Comparison of ENCODE assay signal across 9 cellular contexts in the genomic region with DNA sequence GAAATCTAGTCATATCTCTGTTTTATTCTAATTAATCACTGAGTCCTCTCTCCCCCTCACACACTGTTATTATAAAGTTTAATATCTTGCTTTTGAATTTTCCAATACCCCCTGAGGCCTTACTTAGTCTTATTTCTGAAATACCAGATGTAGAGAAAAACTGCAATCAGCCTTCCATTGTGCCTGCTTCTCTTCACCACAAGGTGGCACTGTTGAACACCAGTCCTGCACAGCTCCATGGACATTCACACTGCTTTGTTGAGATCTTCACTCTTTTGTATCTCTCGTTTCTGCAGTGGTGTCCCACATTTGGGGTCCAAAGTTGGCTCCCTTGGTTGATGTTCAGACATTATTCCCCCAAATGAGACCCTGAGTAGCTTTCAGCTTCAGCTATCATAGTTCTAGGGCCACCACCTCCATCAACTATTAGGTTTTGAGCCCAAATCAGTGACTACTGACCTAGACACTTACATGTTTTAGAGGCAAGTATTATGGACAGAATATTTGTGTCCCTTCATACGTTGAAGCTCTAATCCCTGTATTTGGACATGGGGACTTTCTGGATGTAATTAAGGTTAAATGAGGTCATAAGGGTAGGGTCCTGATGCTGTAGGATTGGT. TPM values are rescaled to one million over a fixed set of nuclear protein-coding genes. Genes with fewer than 3 reads are reported as not detected.
DNase-seq lines count a peak whose midpoint lies in the region; ATAC-seq and TF ChIP-seq lines count a peak whose summit lies in the region.
"Had no signal": no experiment of that assay in that cellular context is flagged by ENCODE, and none has a peak within 500 bp of the region (broad histone marks: within the 10 kb centered on the region; RNA-seq: fewer than 3 reads in every experiment).

No MANE protein-coding gene starts in this region.

- H3K27me3 ChIP-seq in Karpas-422 (ENCODE audit: low read length) (0 out of 2 replicates have a peak, but pooled peaks cover 2% of the 10 kb centered on the region), mammary epithelial cell (ENCODE audit: insufficient read depth, low read length) (no peaks in the 10 kb centered on the region), psoas muscle (ENCODE audit: insufficient read depth in 3 of 3, low read length in 2 of 3) (no peaks in the 10 kb centered on the region)

- H3K4me1 ChIP-seq in Karpas-422 (ENCODE audit: low read length) (no peaks in the 10 kb centered on the region), mammary epithelial cell (ENCODE audit: insufficient read depth, low read length) (no peaks in the 10 kb centered on the region), psoas muscle (no peaks in the 10 kb centered on the region)

- no TSS peak for BruUV-seq in mammary epithelial cell (replicated peaks; lab: Mats Ljungman, UMichigan)

- H3K4me2 ChIP-seq in Karpas-422 (ENCODE audit: low read depth, low read length, poor library complexity, severe bottlenecking) = no peak overlapping the region
- no peak overlapping the region for H3K4me2 ChIP-seq in mammary epithelial cell (ENCODE audit: insufficient read depth, low read depth, low read length)

- H3K4me3 ChIP-seq in Karpas-422 (ENCODE audit: low read length) (peak overlapping the region; percentile 14; the same call in 1 of the 2 replicates), mammary epithelial cell (replicated peaks in 1 of 3; ENCODE audit: insufficient read depth in 1 of 3, low read depth in 2 of 3, low read length in 3 of 3) (no peak overlapping the region), psoas muscle (no peak overlapping the region)

- in situ Hi-C loops in mammary epithelial cell (cut with MboI; ENCODE audit: low sequenced_read_pairs in 2 of 2) = loop anchor here in 1 of 2 donors (25.0 kb wide), 1 partner anchor 880 kb away; no protein-coding TSS in a partner anchor

- intact Hi-C loops in mammary epithelial cell (cut with micrococcal nuclease) (loop anchor here (1.0 kb wide), 1 partner anchor 381 kb away; no protein-coding TSS in a partner anchor), psoas muscle (cut with DNase I) (no loop called here)

- H3K9me3 ChIP-seq in Karpas-422 (ENCODE audit: low read length) (peaks cover 27% of the 10 kb centered on the region), mammary epithelial cell (replicated peaks; ENCODE audit: insufficient read depth, low read length) (peaks cover 28% of the 10 kb centered on the region), psoas muscle (peaks cover 10% of the 10 kb centered on the region)

- no peaks in the 10 kb centered on the region for H4K20me1 ChIP-seq in Karpas-422 (ENCODE audit: insufficient read depth, low read depth, low read length)
- H4K20me1 ChIP-seq in mammary epithelial cell (ENCODE audit: insufficient read depth, low read length) = no peaks in the 10 kb centered on the region

- peak; percentile 40 to 42 for DNase-seq in activated T-cell treated with anti-CD3 and anti-CD28 coated beads, Interleukin-2, amount 50 U/mL, for 48 hours
- DNase-seq in activated T-cell treated with anti-CD3 and anti-CD28 coated beads for 4 hours (no peak), Karpas-422 (peak; percentile 76), mammary epithelial cell (peak; percentile 6), psoas muscle (no peak), GF-D8 (lab: John Stamatoyannopoulos, UW) (no peak), AG20443 (ENCODE audit: low spot score) (no peak)
- DNase-seq: right cardiac atrium had no signal

- no peak for ATAC-seq in psoas muscle
- no peak for ATAC-seq in HG02642 (IDR thresholded peaks at IDR 0.05; ENCODE audit: poor library complexity, unreplicated experiment)
- ATAC-seq: right cardiac atrium had no signal

- CTCF ChIA-PET in mammary epithelial cell (lab: Charles Lee; ENCODE audit: low non-redundant PET) = interaction anchor here (1.0 kb wide), 1 partner anchor 24 kb away, joined by 4 read pairs; no protein-coding TSS in a partner anchor

- H3K9me2 ChIP-seq in Karpas-422 (replicated peaks; ENCODE audit: insufficient read depth, low read length) = no peaks in the 10 kb centered on the region

- 36% methylated on average over 2 of the region's 2 CpGs for WGBS in mammary epithelial cell (ENCODE audit: low coverage, missing lambda C conversion rate)
- 84 to 87% (median 85%) methylated on average over 2 of the region's 2 CpGs for WGBS in psoas muscle, 3 donors

- H3K79me2 ChIP-seq in Karpas-422 (ENCODE audit: low read length) (no peaks in the 10 kb centered on the region), mammary epithelial cell (ENCODE audit: insufficient read depth, low read length) (no peaks in the 10 kb centered on the region)

- TF ChIP-seq CTCF in mammary epithelial cell (conservative IDR thresholded peaks at IDR 0.05 in 1 of 2, IDR thresholded peaks at IDR 0.05 in 1 of 2; ENCODE audit: extremely low read depth in 1 of 2, insufficient read depth in 1 of 2, low read depth in 1 of 2, low read length in 2 of 2) = peak; percentile 51 to 76
- TF ChIP-seq CTCF in psoas muscle (IDR thresholded peaks at IDR 0.05) = peak; percentile 42

- H3K9ac ChIP-seq in Karpas-422 (ENCODE audit: low read length) (no peak overlapping the region), mammary epithelial cell (ENCODE audit: insufficient read depth, low read length) (no peak overlapping the region)

- H2AFZ ChIP-seq in Karpas-422 (ENCODE audit: low read length) (no peak overlapping the region), mammary epithelial cell (ENCODE audit: low read depth, low read length) (no peak overlapping the region)

- H3K27ac ChIP-seq in Karpas-422 (ENCODE audit: low read length) (no peak overlapping the region), mammary epithelial cell (ENCODE audit: insufficient read depth, low read depth, low read length) (no peak overlapping the region), psoas muscle (no peak overlapping the region)

- H3K36me3 ChIP-seq in Karpas-422 (ENCODE audit: insufficient read depth, low read length) (no peaks in the 10 kb centered on the region), mammary epithelial cell (ENCODE audit: insufficient read depth, low read length) (no peaks in the 10 kb centered on the region), psoas muscle (ENCODE audit: insufficient read depth in 1 of 2, low read depth in 1 of 2) (no peaks in the 10 kb centered on the region)

- dilution Hi-C loops in mammary epithelial cell (cut with HindIII; ENCODE audit: low sequenced_read_pairs) = no loop called here

RNA-seq across cellular contexts. Expression of a gene that starts 24.3 kb away (rescaled TPM):
- total RNA-seq in Karpas-422 (2014; rRNA removed; shearing (Covaris generic); ENCODE audit: low replicate concordance) = 28.4 and 30.0 TPM in 2 replicates
- total RNA-seq in mammary epithelial cell = 10 to 100 TPM; 50.5 to 57.3 TPM
- polyA plus RNA-seq in mammary epithelial cell = 41.4 TPM
- 61.8 TPM for polyA minus RNA-seq in mammary epithelial cell
- 100 to 1,000 TPM in 2 of 4 donors, 10 to 100 TPM in 2; 57.0 to 120 (median 99.6) TPM for total RNA-seq in psoas muscle
- polyA plus RNA-seq in psoas muscle = 100 to 1,000 TPM; 130 to 295 (median 172) TPM

Comparison
In these comparisons a context has a peak if more than half of its experiments do, and no peak if none do; other contexts are left out.
1. DNase-seq: peak in activated T-cell treated with anti-CD3 and anti-CD28 coated beads, Interleukin-2, amount 50 U/mL, for 48 hours (2 of 2), Karpas-422 (single experiment) and mammary epithelial cell (single experiment); none in activated T-cell treated with anti-CD3 and anti-CD28 coated beads for 4 hours (single experiment), psoas muscle (0 of 2), GF-D8 (single experiment) and AG20443 (single experiment).